18 cellular contexts compared by ENCODE assay signal in the genomic region with DNA sequence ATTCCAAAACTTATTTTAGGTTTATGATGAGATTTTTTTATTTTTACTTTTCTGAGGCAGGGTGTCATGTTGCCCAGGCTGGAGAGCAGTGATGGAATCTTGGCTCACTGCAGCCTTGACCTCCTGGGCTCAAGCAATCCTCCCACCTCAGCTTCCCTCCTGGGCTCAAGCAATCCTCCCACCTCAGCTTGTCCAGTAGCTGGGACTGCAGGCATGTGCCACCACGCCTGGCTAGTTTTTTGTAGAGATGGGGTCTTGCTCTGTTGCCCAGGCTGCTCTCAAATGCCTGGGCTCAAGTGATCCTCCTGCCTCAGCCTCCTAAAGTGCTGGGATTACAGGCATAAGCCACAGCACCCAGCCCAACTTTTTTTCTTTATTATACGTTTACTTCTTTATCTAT. TPM values are rescaled to one million over a fixed set of nuclear protein-coding genes. Genes with fewer than 3 reads are reported as not detected.
A peak's percentile ranks its signal among the peaks of the same experiment; 100 is the strongest.
DNase-seq lines count a peak whose midpoint lies in the region; ATAC-seq and TF ChIP-seq lines count a peak whose summit lies in the region.
"Had no signal": no experiment of that assay in that cellular context is flagged by ENCODE, and none has a peak within 500 bp of the region (broad histone marks: within the 10 kb centered on the region; RNA-seq: fewer than 3 reads in every experiment).

No MANE protein-coding gene starts in this region.

- no peak overlapping the region for H3K27ac ChIP-seq in testis
- H3K27ac ChIP-seq: prostate gland had no signal

- TF ChIP-seq POLR2A in testis (IDR thresholded peaks at IDR 0.05): no peak

- 50 to 61% methylated on average over 2 of the region's 2 CpGs for WGBS in testis, 2 donors

- H3K4me3 Mint-ChIP-seq in activated CD4-positive, alpha-beta T cell treated with anti-CD3 and anti-CD28 coated beads for 36 hours: no peak overlapping the region
- peak overlapping the region; percentile 3 for H3K4me3 Mint-ChIP-seq in activated naive CD8-positive, alpha-beta T cell treated with anti-CD3 and anti-CD28 coated beads, Interleukin-2, amount 10 ng/mL, durations not matched to agents 7 days and 5 days
- H3K4me3 Mint-ChIP-seq in natural killer cell treated with Interleukin-12 subunit alpha and Interleukin-12 subunit beta and Interleukin-15 and Interleukin-18, amount 100 ng/mL, for 72 hours: peak overlapping the region; percentile 53

- no peak for DNase-seq in activated CD4-positive, alpha-beta T cell treated with anti-CD3 and anti-CD28 coated beads for 36 hours
- no peak for DNase-seq in activated CD4-positive, alpha-beta T cell treated with anti-CD3 and anti-CD28 coated beads for 48 hours
- DNase-seq in EH (ENCODE audit: low read depth) (peak; percentile 11), testis (no peak), NCI-H1436 (lab: John Stamatoyannopoulos, UW) (no peak)
- DNase-seq in activated naive CD8-positive, alpha-beta T cell treated with anti-CD3 and anti-CD28 coated beads, Interleukin-2, amount 10 ng/mL, durations not matched to agents 7 days and 5 days: no peak
- no peak for DNase-seq in natural killer cell treated with Interleukin-12 subunit alpha and Interleukin-12 subunit beta and Interleukin-15 and Interleukin-18, amount 100 ng/mL, for 72 hours (ENCODE audit: low spot score)
- DNase-seq: C1 segment of cervical spinal cord, cerebellar nuclear complex, DMS79 treated with DMSO at 0.1 percent for 48 hours, HCEC 1CT, NCI-H1930, NCI-H524, uterus had no signal

- POLR2A ChIA-PET in activated CD4-positive, alpha-beta T cell treated with anti-CD3 and anti-CD28 coated beads for 36 hours (lab: Charles Lee): interaction anchor here (0.8 to 1.2 kb wide), 3 partner anchors 11 to 17 kb away, joined by 3 to 5 read pairs (median 3); a partner anchor contains a TSS
- POLR2A ChIA-PET in activated naive CD8-positive, alpha-beta T cell treated with anti-CD3 and anti-CD28 coated beads, Interleukin-2, amount 10 ng/mL, durations not matched to agents 7 days and 5 days (lab: Charles Lee): interaction anchor here (1.3 kb wide), 1 partner anchor 12 kb away, joined by 3 read pairs; a partner anchor contains a TSS

- peaks cover 27% of the 10 kb centered on the region for H3K4me1 ChIP-seq in testis
- H3K4me1 ChIP-seq: prostate gland had no signal

- no peak for ATAC-seq in activated CD4-positive, alpha-beta T cell treated with anti-CD3 and anti-CD28 coated beads for 36 hours
- no peak for ATAC-seq in activated naive CD8-positive, alpha-beta T cell treated with anti-CD3 and anti-CD28 coated beads, Interleukin-2, amount 10 ng/mL, durations not matched to agents 7 days and 5 days (ENCODE audit: low read depth)
- no peak for ATAC-seq in natural killer cell treated with Interleukin-12 subunit alpha and Interleukin-12 subunit beta and Interleukin-15 and Interleukin-18, amount 100 ng/mL, for 72 hours
- no peak for ATAC-seq in GM18868 (IDR thresholded peaks at IDR 0.05; ENCODE audit: unreplicated experiment)
- ATAC-seq: left colon had no signal

- no peaks in the 10 kb centered on the region for H3K27me3 Mint-ChIP-seq in activated CD4-positive, alpha-beta T cell treated with anti-CD3 and anti-CD28 coated beads for 36 hours
- H3K27me3 Mint-ChIP-seq in activated naive CD8-positive, alpha-beta T cell treated with anti-CD3 and anti-CD28 coated beads, Interleukin-2, amount 10 ng/mL, durations not matched to agents 7 days and 5 days: no peaks in the 10 kb centered on the region
- H3K27me3 Mint-ChIP-seq in natural killer cell treated with Interleukin-12 subunit alpha and Interleukin-12 subunit beta and Interleukin-15 and Interleukin-18, amount 100 ng/mL, for 72 hours: no peaks in the 10 kb centered on the region
- H3K27me3 Mint-ChIP-seq: stimulated activated naive CD8-positive, alpha-beta T cell treated with anti-CD3 and anti-CD28 coated beads, Interleukin-15, Interleukin-2, amounts not matched to agents 100 ng/mL and 50 ng/mL, for 24 hours had no signal

- peak overlapping the region; percentile 79 for H3K27ac Mint-ChIP-seq in activated CD4-positive, alpha-beta T cell treated with anti-CD3 and anti-CD28 coated beads for 36 hours
- H3K27ac Mint-ChIP-seq in activated naive CD8-positive, alpha-beta T cell treated with anti-CD3 and anti-CD28 coated beads, Interleukin-2, amount 10 ng/mL, durations not matched to agents 7 days and 5 days: peak overlapping the region; percentile 68
- peak overlapping the region; percentile 93 to 98 for H3K27ac Mint-ChIP-seq in natural killer cell treated with Interleukin-12 subunit alpha and Interleukin-12 subunit beta and Interleukin-15 and Interleukin-18, amount 100 ng/mL, for 72 hours
- H3K27ac Mint-ChIP-seq: stimulated activated naive CD8-positive, alpha-beta T cell treated with anti-CD3 and anti-CD28 coated beads, Interleukin-15, Interleukin-2, amounts not matched to agents 100 ng/mL and 50 ng/mL, for 24 hours had no signal

- no peaks in the 10 kb centered on the region for H3K9me3 Mint-ChIP-seq in activated CD4-positive, alpha-beta T cell treated with anti-CD3 and anti-CD28 coated beads for 36 hours (ENCODE audit: low read depth)
- no peaks in the 10 kb centered on the region for H3K9me3 Mint-ChIP-seq in activated naive CD8-positive, alpha-beta T cell treated with anti-CD3 and anti-CD28 coated beads, Interleukin-2, amount 10 ng/mL, durations not matched to agents 7 days and 5 days
- no peaks in the 10 kb centered on the region for H3K9me3 Mint-ChIP-seq in natural killer cell treated with Interleukin-12 subunit alpha and Interleukin-12 subunit beta and Interleukin-15 and Interleukin-18, amount 100 ng/mL, for 72 hours
- H3K9me3 Mint-ChIP-seq: stimulated activated naive CD8-positive, alpha-beta T cell treated with anti-CD3 and anti-CD28 coated beads, Interleukin-15, Interleukin-2, amounts not matched to agents 100 ng/mL and 50 ng/mL, for 24 hours had no signal

- peaks cover 77% of the 10 kb centered on the region for H3K36me3 Mint-ChIP-seq in activated CD4-positive, alpha-beta T cell treated with anti-CD3 and anti-CD28 coated beads for 36 hours (ENCODE audit: low read depth)
- peaks cover 49% of the 10 kb centered on the region for H3K36me3 Mint-ChIP-seq in activated naive CD8-positive, alpha-beta T cell treated with anti-CD3 and anti-CD28 coated beads, Interleukin-2, amount 10 ng/mL, durations not matched to agents 7 days and 5 days
- peaks cover 55% of the 10 kb centered on the region for H3K36me3 Mint-ChIP-seq in natural killer cell treated with Interleukin-12 subunit alpha and Interleukin-12 subunit beta and Interleukin-15 and Interleukin-18, amount 100 ng/mL, for 72 hours

- no peaks in the 10 kb centered on the region for H3K9me3 ChIP-seq in testis
- H3K9me3 ChIP-seq: prostate gland, uterus had no signal

- intact Hi-C loops in activated CD4-positive, alpha-beta T cell treated with anti-CD3 and anti-CD28 coated beads for 36 hours (cut with DNase I, micrococcal nuclease): loop anchor here in 1 of 2 experiments (5.0 kb wide), 1 partner anchor 34 kb away; no protein-coding TSS in a partner anchor
- intact Hi-C loops in testis (cut with DNase I; ENCODE audit: low total_unique reads): no loop called here

- no peak overlapping the region for H3K4me3 ChIP-seq in testis
- H3K4me3 ChIP-seq: prostate gland, uterus had no signal

- peaks cover 76% of the 10 kb centered on the region for H3K4me1 Mint-ChIP-seq in activated CD4-positive, alpha-beta T cell treated with anti-CD3 and anti-CD28 coated beads for 36 hours
- H3K4me1 Mint-ChIP-seq in activated naive CD8-positive, alpha-beta T cell treated with anti-CD3 and anti-CD28 coated beads, Interleukin-2, amount 10 ng/mL, durations not matched to agents 7 days and 5 days: peaks cover 61% of the 10 kb centered on the region
- H3K4me1 Mint-ChIP-seq in natural killer cell treated with Interleukin-12 subunit alpha and Interleukin-12 subunit beta and Interleukin-15 and Interleukin-18, amount 100 ng/mL, for 72 hours (ENCODE audit: low read depth in 2 of 2): peaks cover 62 to 73% of the 10 kb centered on the region in 2 donors

- CTCF ChIA-PET in activated CD4-positive, alpha-beta T cell treated with anti-CD3 and anti-CD28 coated beads for 36 hours (lab: Charles Lee): interaction anchor here (0.8 to 1.0 kb wide), 3 partner anchors 15 to 52 kb away, joined by 3 to 4 read pairs (median 3); no protein-coding TSS in a partner anchor

- no peaks in the 10 kb centered on the region for H3K27me3 ChIP-seq in testis
- H3K27me3 ChIP-seq: uterus had no signal

- no peaks in the 10 kb centered on the region for H3K36me3 ChIP-seq in testis (ENCODE audit: low read depth, missing control alignments)
- H3K36me3 ChIP-seq: prostate gland, uterus had no signal

- TF ChIP-seq CTCF in testis (IDR thresholded peaks at IDR 0.05): no peak

RNA-seq across cellular contexts. Expression of a gene that starts 6.2 kb away (rescaled TPM):
- 100 to 1,000 TPM; 116 to 118 TPM for total RNA-seq in activated CD4-positive, alpha-beta T cell treated with anti-CD3 and anti-CD28 coated beads for 36 hours
- 100 to 1,000 TPM in 1 of 2 experiments, 10 to 100 TPM in 1; 99.9 to 102 TPM for total RNA-seq in activated naive CD8-positive, alpha-beta T cell treated with anti-CD3 and anti-CD28 coated beads, Interleukin-2, amount 10 ng/mL, durations not matched to agents 7 days and 5 days
- total RNA-seq in natural killer cell treated with Interleukin-12 subunit alpha and Interleukin-12 subunit beta and Interleukin-15 and Interleukin-18, amount 100 ng/mL, for 72 hours: 100 to 1,000 TPM; 117 to 157 TPM
- 100 to 1,000 TPM; 165 to 200 TPM for total RNA-seq in testis
- 319 TPM for polyA plus RNA-seq in testis (ENCODE audit: insufficient read depth, low read depth, low replicate concordance)

RNA-seq across cellular contexts. Expression of a gene that starts 11.5 kb away (rescaled TPM):
- total RNA-seq in activated CD4-positive, alpha-beta T cell treated with anti-CD3 and anti-CD28 coated beads for 36 hours: 100 to 1,000 TPM; 163 to 180 TPM
- total RNA-seq in activated naive CD8-positive, alpha-beta T cell treated with anti-CD3 and anti-CD28 coated beads, Interleukin-2, amount 10 ng/mL, durations not matched to agents 7 days and 5 days: 10 to 100 TPM; 65.3 to 71.7 TPM
- total RNA-seq in natural killer cell treated with Interleukin-12 subunit alpha and Interleukin-12 subunit beta and Interleukin-15 and Interleukin-18, amount 100 ng/mL, for 72 hours: 100 to 1,000 TPM; 199 to 246 TPM
- total RNA-seq in testis: 10 to 100 TPM; 10.2 to 11.0 TPM
- polyA plus RNA-seq in testis (ENCODE audit: insufficient read depth, low read depth, low replicate concordance): 7.0 TPM

Comparison
In these comparisons a context has a peak if more than half of its experiments do, and no peak if none do; other contexts are left out.
1. RNA of a gene that starts 11.5 kb away (total RNA-seq): 199 to 246 TPM in natural killer cell treated with Interleukin-12 subunit alpha and Interleukin-12 subunit beta and Interleukin-15 and Interleukin-18, amount 100 ng/mL, for 72 hours, 163 to 180 TPM in activated CD4-positive, alpha-beta T cell treated with anti-CD3 and anti-CD28 coated beads for 36 hours and 65.3 to 71.7 TPM in activated naive CD8-positive, alpha-beta T cell treated with anti-CD3 and anti-CD28 coated beads, Interleukin-2, amount 10 ng/mL, durations not matched to agents 7 days and 5 days; 10.2 to 11.0 TPM in testis; every median in the first group is over 4 times any median in the second.
2. Peak in every context shown above with its lines, with median percentiles within 50 percentile points of each other: H3K27ac Mint-ChIP-seq.